8 cellular contexts compared by ENCODE assay signal in genomic region chr6:125780540-125781306, GRCh38. TPM values are rescaled to one million over a fixed set of nuclear protein-coding genes. Genes with fewer than 3 reads are reported as not detected.
DNase-seq lines count a peak whose midpoint lies in the region; ATAC-seq, FAIRE-seq and TF ChIP-seq lines count a peak whose summit lies in the region.

No MANE protein-coding gene starts in this region.

- no peaks in the 10 kb centered on the region for H3K27me3 ChIP-seq in tibial nerve

- TF ChIP-seq POLR2A in tibial nerve (IDR thresholded peaks at IDR 0.05) = peak in 1 of 2 donors; percentile 23

- CTCF ChIA-PET in OCI-LY7 (lab: Charles Lee; ENCODE audit: unreplicated experiment) = interaction anchor here (0.8 to 2.2 kb wide), 5 partner anchors 9 to 177 kb away, joined by 3 to 12 read pairs (median 10); partner anchors contain the start of genes HINT3 and NCOA7

- TSS peak; percentile 100 for BruUV-seq in OCI-LY7 (replicated peaks; lab: Mats Ljungman, UMichigan)

- intact Hi-C loops in OCI-LY7 (cut with micrococcal nuclease; ENCODE audit: unreplicated experiment) = loop anchor here (1.0 to 2.0 kb wide), 6 partner anchors 10 to 560 kb away; partner anchors contain the start of genes CENPW, HEY2, HINT3 and NCOA7

- peaks cover 10% of the 10 kb centered on the region for H3K36me3 Mint-ChIP-seq in activated T-cell treated with anti-CD3 and anti-CD28 coated beads, Interleukin-2, amount 50 U/mL, for 24 hours (ENCODE audit: low read depth)
- no peaks in the 10 kb centered on the region for H3K36me3 Mint-ChIP-seq in neural crest cell (ENCODE audit: low read depth)

- H3K27me3 Mint-ChIP-seq in activated T-cell treated with anti-CD3 and anti-CD28 coated beads, Interleukin-2, amount 50 U/mL, for 24 hours = no peaks in the 10 kb centered on the region
- H3K27me3 Mint-ChIP-seq in neural crest cell (ENCODE audit: low read depth) = peaks cover 9% of the 10 kb centered on the region

- H3K9me2 ChIP-seq in OCI-LY7 (ENCODE audit: insufficient read depth, low read length) = no peaks in the 10 kb centered on the region

- WGBS in tibial nerve, 2 donors = 0 to 1% methylated on average over 28 of the region's 28 CpGs

- H3K79me2 ChIP-seq in OCI-LY7 (ENCODE audit: insufficient read depth, low read depth, low read length) = peaks cover 30% of the 10 kb centered on the region

- H3K4me1 Mint-ChIP-seq in activated T-cell treated with anti-CD3 and anti-CD28 coated beads, Interleukin-2, amount 50 U/mL, for 24 hours (ENCODE audit: low read depth) = peaks cover 20% of the 10 kb centered on the region
- peaks cover 4% of the 10 kb centered on the region for H3K4me1 Mint-ChIP-seq in neural crest cell

- peak overlapping the region; percentile 92 for H3K4me2 ChIP-seq in OCI-LY7 (ENCODE audit: low read length)

- no peaks in the 10 kb centered on the region for H4K20me1 ChIP-seq in OCI-LY7 (ENCODE audit: insufficient read depth, low read length)

- DNase-seq in DMS53 treated with DMSO at 0.1 percent for 48 hours (lab: John Stamatoyannopoulos, UW; ENCODE audit: unreplicated experiment) (peak; percentile 53), HTR-8/SVneo (ENCODE audit: insufficient read length, low spot score) (peak; percentile 41), OCI-LY7 (ENCODE audit: low spot score) (peak; percentile 87), fibroblast of pulmonary artery (ENCODE audit: low read depth) (peak; percentile 90), neural crest cell (ENCODE audit: low read depth, low spot score) (peak; percentile 29), tibial nerve (ENCODE audit: low spot score in 2 of 2) (peak in 1 of 2 donors; percentile 57)
- DNase-seq in activated T-cell treated with anti-CD3 and anti-CD28 coated beads, Interleukin-2, amount 50 U/mL, for 24 hours = peak; percentile 79

- no peak overlapping the region for H3K4me3 Mint-ChIP-seq in activated T-cell treated with anti-CD3 and anti-CD28 coated beads, Interleukin-2, amount 50 U/mL, for 24 hours
- H3K4me3 Mint-ChIP-seq in neural crest cell = no peak overlapping the region

- H3K27ac ChIP-seq in OCI-LY7 (ENCODE audit: low read depth, low read length, poor library complexity, severe bottlenecking) = peak overlapping the region; percentile 91
- peak overlapping the region; percentile 93 to 97 (median 94) for H3K27ac ChIP-seq in tibial nerve

- H3K4me3 ChIP-seq in OCI-LY7 (ENCODE audit: low read depth, low read length, poor library complexity, severe bottlenecking) = peak overlapping the region; percentile 74
- H3K4me3 ChIP-seq in fibroblast of pulmonary artery (replicated peaks; ENCODE audit: low read depth, low read length) = peak overlapping the region; percentile 65
- H3K4me3 ChIP-seq in tibial nerve = peak overlapping the region; percentile 38 to 77 (median 60)

- POLR2A ChIA-PET in OCI-LY7 (lab: Charles Lee) = interaction anchor here (0.5 to 8.5 kb wide), 24 partner anchors 11 to 480 kb away, joined by 3 to 106 read pairs (median 5); partner anchors contain the start of genes HDDC2, HINT3, NCOA7 and TRMT11

- FAIRE-seq in HTR-8/SVneo (lab: Jason Lieb, UNC) = no peak

- H3K4me1 ChIP-seq in OCI-LY7 (ENCODE audit: insufficient read depth, low read length, poor library complexity, severe bottlenecking) (peaks cover 20% of the 10 kb centered on the region), tibial nerve (peaks cover 0 to 9% (median 0%) of the 10 kb centered on the region in 4 donors)

- TF ChIP-seq CTCF in OCI-LY7 (conservative IDR thresholded peaks at IDR 0.05; ENCODE audit: low read length) (no peak), fibroblast of pulmonary artery (IDR thresholded peaks at IDR 0.05; ENCODE audit: low read length, missing control alignments) (no peak), neural crest cell (conservative IDR thresholded peaks at IDR 0.05) (no peak), tibial nerve (IDR thresholded peaks at IDR 0.05) (peak in 1 of 5 experiments; percentile 3)

- TF ChIP-seq EP300 in tibial nerve (IDR thresholded peaks at IDR 0.05) = peak in 1 of 2 donors; percentile 79

- peak overlapping the region; percentile 93 for H2AFZ ChIP-seq in OCI-LY7 (ENCODE audit: low read length)

- H3K36me3 ChIP-seq in OCI-LY7 (ENCODE audit: insufficient read depth, low read length) (peaks cover 3% of the 10 kb centered on the region; the same call in 1 of the 2 replicates), tibial nerve (no peaks in the 10 kb centered on the region)

- no peak overlapping the region for H3K27ac Mint-ChIP-seq in activated T-cell treated with anti-CD3 and anti-CD28 coated beads, Interleukin-2, amount 50 U/mL, for 24 hours
- no peak overlapping the region for H3K27ac Mint-ChIP-seq in neural crest cell (ENCODE audit: unreplicated experiment)

- H3K9me3 Mint-ChIP-seq in activated T-cell treated with anti-CD3 and anti-CD28 coated beads, Interleukin-2, amount 50 U/mL, for 24 hours = no peaks in the 10 kb centered on the region
- H3K9me3 Mint-ChIP-seq in neural crest cell = no peaks in the 10 kb centered on the region

- ATAC-seq in GM21515 (IDR thresholded peaks at IDR 0.05; ENCODE audit: unreplicated experiment) = peak; percentile 74

- H3K9me3 ChIP-seq in OCI-LY7 (ENCODE audit: low read length) = no peaks in the 10 kb centered on the region
- H3K9me3 ChIP-seq in tibial nerve = no peaks in the 10 kb centered on the region

RNA-seq across cellular contexts. Expression of gene NCOA7, which starts 10.0 kb away (rescaled TPM):
- 14.8 and 18.1 TPM in 2 replicates for total RNA-seq in OCI-LY7 (2014; rRNA removed; shearing (Covaris generic))
- total RNA-seq in OCI-LY7 (2022) = 49.0 and 52.2 TPM in 2 replicates
- total RNA-seq in neural crest cell = 11.0 and 11.2 TPM in 2 replicates
- total RNA-seq in tibial nerve = 10 to 100 TPM; 38.7 to 86.7 (median 59.7) TPM

RNA-seq across cellular contexts. Expression of gene HEY2, which starts 31.3 kb away (rescaled TPM):
- 0.23 and 0.32 TPM in 2 replicates for total RNA-seq in OCI-LY7 (2014; rRNA removed; shearing (Covaris generic))
- 1.3 and 2.0 TPM in 2 replicates for total RNA-seq in OCI-LY7 (2022)
- 10.8 and 11.6 TPM in 2 replicates for total RNA-seq in neural crest cell
- total RNA-seq in tibial nerve = 1 to 10 TPM; 1.5 to 7.3 (median 4.3) TPM
